12 cellular contexts compared by ENCODE assay signal in genomic region chr2:2328847-2329246, GRCh38. TPM values are rescaled to one million over a fixed set of nuclear protein-coding genes. Genes with fewer than 3 reads are reported as not detected.
DNase-seq lines count a peak whose midpoint lies in the region; FAIRE-seq and TF ChIP-seq lines count a peak whose summit lies in the region.
"Had no signal": no experiment of that assay in that cellular context is flagged by ENCODE, and none has a peak within 500 bp of the region (broad histone marks: within the 10 kb centered on the region; RNA-seq: fewer than 3 reads in every experiment).

No MANE protein-coding gene starts in this region.

- H3K4me2 ChIP-seq in MM.1S (ENCODE audit: low read depth, low read length): no peak overlapping the region

- FAIRE-seq in small intestine (lab: Jason Lieb, UNC): no peak

- no peak overlapping the region for H3K4me3 ChIP-seq in adipocyte (ENCODE audit: low read length)
- no peak overlapping the region for H3K4me3 ChIP-seq in small intestine (ENCODE audit: low read depth in 1 of 2, low read length in 2 of 2)
- no peak overlapping the region for H3K4me3 ChIP-seq in MM.1S (ENCODE audit: low read length)

- H3K27ac Mint-ChIP-seq in activated CD4-positive, alpha-beta T cell treated with anti-CD3 and anti-CD28 coated beads, Interleukin-2, amount 10 ng/mL, durations not matched to agents 24 days and 14 days: no peak overlapping the region
- no peak overlapping the region for H3K27ac Mint-ChIP-seq in activated CD4-positive, alpha-beta T cell treated with anti-CD3 and anti-CD28 coated beads, Interleukin-2, amount 10 ng/mL, durations not matched to agents 7 days and 5 days

- CTCF ChIA-PET in activated CD4-positive, alpha-beta T cell treated with anti-CD3 and anti-CD28 coated beads, Interleukin-2, amount 10 ng/mL, durations not matched to agents 7 days and 5 days (lab: Charles Lee): no interaction called here

- H3K36me3 Mint-ChIP-seq in activated CD4-positive, alpha-beta T cell treated with anti-CD3 and anti-CD28 coated beads, Interleukin-2, amount 10 ng/mL, durations not matched to agents 24 days and 14 days (ENCODE audit: low read depth): no peaks in the 10 kb centered on the region
- no peaks in the 10 kb centered on the region for H3K36me3 Mint-ChIP-seq in activated CD4-positive, alpha-beta T cell treated with anti-CD3 and anti-CD28 coated beads, Interleukin-2, amount 10 ng/mL, durations not matched to agents 7 days and 5 days (ENCODE audit: low read depth)

- POLR2A ChIA-PET in activated CD4-positive, alpha-beta T cell treated with anti-CD3 and anti-CD28 coated beads, Interleukin-2, amount 10 ng/mL, durations not matched to agents 7 days and 5 days (lab: Charles Lee): no interaction called here

- intact Hi-C loops in activated CD4-positive, alpha-beta T cell treated with anti-CD3 and anti-CD28 coated beads, Interleukin-2, amount 10 ng/mL, durations not matched to agents 24 days and 14 days (cut with micrococcal nuclease): no loop called here

- H3K9me2 ChIP-seq in MM.1S (replicated peaks; ENCODE audit: insufficient read depth, low read length): no peaks in the 10 kb centered on the region

- no peaks in the 10 kb centered on the region for H3F3A ChIP-seq in MM.1S (ENCODE audit: insufficient read depth, low read length)

- no peaks in the 10 kb centered on the region for H3K79me2 ChIP-seq in MM.1S (ENCODE audit: low read length)

- H3K9me3 ChIP-seq in adipocyte (ENCODE audit: control insufficient read depth, low read length) (no peaks in the 10 kb centered on the region), small intestine (ENCODE audit: control insufficient read depth, low read depth) (no peaks in the 10 kb centered on the region), MM.1S (replicated peaks; ENCODE audit: insufficient read depth, low read length) (no peaks in the 10 kb centered on the region)

- H3K9me3 Mint-ChIP-seq in activated CD4-positive, alpha-beta T cell treated with anti-CD3 and anti-CD28 coated beads, Interleukin-2, amount 10 ng/mL, durations not matched to agents 24 days and 14 days: no peaks in the 10 kb centered on the region
- no peaks in the 10 kb centered on the region for H3K9me3 Mint-ChIP-seq in activated CD4-positive, alpha-beta T cell treated with anti-CD3 and anti-CD28 coated beads, Interleukin-2, amount 10 ng/mL, durations not matched to agents 7 days and 5 days

- H3K4me1 ChIP-seq in adipocyte (ENCODE audit: control insufficient read depth, insufficient read depth, low read length): no peaks in the 10 kb centered on the region
- no peaks in the 10 kb centered on the region for H3K4me1 ChIP-seq in small intestine (ENCODE audit: control insufficient read depth in 2 of 2, insufficient read depth in 1 of 2, low read depth in 1 of 2, low read length in 1 of 2)
- no peaks in the 10 kb centered on the region for H3K4me1 ChIP-seq in MM.1S (ENCODE audit: low read length)

- H3K36me3 ChIP-seq in adipocyte (ENCODE audit: control insufficient read depth, insufficient read depth, low read length, severe bottlenecking) (no peaks in the 10 kb centered on the region), small intestine (ENCODE audit: control insufficient read depth in 2 of 2, insufficient read depth in 2 of 2, low read length in 2 of 2) (no peaks in the 10 kb centered on the region), MM.1S (replicated peaks; ENCODE audit: insufficient read depth, low read length) (no peaks in the 10 kb centered on the region)

- DNase-seq in activated CD4-positive, alpha-beta T cell treated with anti-CD3 and anti-CD28 coated beads, Interleukin-2, amount 10 ng/mL, durations not matched to agents 24 days and 14 days: peak; percentile 61
- no peak for DNase-seq in activated CD4-positive, alpha-beta T cell treated with anti-CD3 and anti-CD28 coated beads, Interleukin-2, amount 10 ng/mL, durations not matched to agents 7 days and 5 days
- DNase-seq in NCI-H2107 (lab: John Stamatoyannopoulos, UW) (peak; percentile 59), adipocyte (ENCODE audit: low read depth) (peak; percentile 6), small intestine (peak; percentile 3), MM.1S (no peak), globus pallidus (ENCODE audit: low spot score) (no peak)
- DNase-seq in stimulated activated naive CD4-positive, alpha-beta T cell (lab: John Stamatoyannopoulos, UW): no peak
- DNase-seq: amniotic stem cell, foreskin melanocyte, T-helper 1 cell had no signal

- no peak overlapping the region for H3K9ac ChIP-seq in adipocyte (ENCODE audit: low read length)
- H3K9ac ChIP-seq in MM.1S (ENCODE audit: low read length): no peak overlapping the region

- H3K27ac ChIP-seq in small intestine (ENCODE audit: low read depth in 1 of 2, low read length in 1 of 2) (no peak overlapping the region), MM.1S (ENCODE audit: low read length) (no peak overlapping the region)

- no peak overlapping the region for H2AFZ ChIP-seq in MM.1S (ENCODE audit: low read length)

- no peaks in the 10 kb centered on the region for H3K4me1 Mint-ChIP-seq in activated CD4-positive, alpha-beta T cell treated with anti-CD3 and anti-CD28 coated beads, Interleukin-2, amount 10 ng/mL, durations not matched to agents 24 days and 14 days
- H3K4me1 Mint-ChIP-seq in activated CD4-positive, alpha-beta T cell treated with anti-CD3 and anti-CD28 coated beads, Interleukin-2, amount 10 ng/mL, durations not matched to agents 7 days and 5 days: no peaks in the 10 kb centered on the region

- no peaks in the 10 kb centered on the region for H4K20me1 ChIP-seq in MM.1S (ENCODE audit: insufficient read depth, low read length)

- TF ChIP-seq CTCF in MM.1S (IDR thresholded peaks at IDR 0.05; ENCODE audit: low read length): no peak

- 0 to 23% (median 7%) methylated on average over 2 of the region's 2 CpGs for WGBS in small intestine, 3 donors

- H3K4me3 Mint-ChIP-seq in activated CD4-positive, alpha-beta T cell treated with anti-CD3 and anti-CD28 coated beads, Interleukin-2, amount 10 ng/mL, durations not matched to agents 24 days and 14 days: no peak overlapping the region
- H3K4me3 Mint-ChIP-seq in activated CD4-positive, alpha-beta T cell treated with anti-CD3 and anti-CD28 coated beads, Interleukin-2, amount 10 ng/mL, durations not matched to agents 7 days and 5 days: no peak overlapping the region

- H3K27me3 ChIP-seq in adipocyte (replicated peaks; ENCODE audit: control insufficient read depth, insufficient read depth, low read length): no peaks in the 10 kb centered on the region
- no peaks in the 10 kb centered on the region for H3K27me3 ChIP-seq in small intestine (ENCODE audit: control insufficient read depth in 2 of 2, insufficient read depth in 2 of 2, low read length in 2 of 2)
- H3K27me3 ChIP-seq in MM.1S (replicated peaks; ENCODE audit: insufficient read depth, low read length): no peaks in the 10 kb centered on the region

- H3K27me3 Mint-ChIP-seq in activated CD4-positive, alpha-beta T cell treated with anti-CD3 and anti-CD28 coated beads, Interleukin-2, amount 10 ng/mL, durations not matched to agents 24 days and 14 days: no peaks in the 10 kb centered on the region
- H3K27me3 Mint-ChIP-seq in activated CD4-positive, alpha-beta T cell treated with anti-CD3 and anti-CD28 coated beads, Interleukin-2, amount 10 ng/mL, durations not matched to agents 7 days and 5 days: no peaks in the 10 kb centered on the region

RNA-seq across cellular contexts. Expression of gene MYT1L, which starts 2.2 kb away (rescaled TPM):
- 0.09 TPM in 1 of 2 replicates, not detected in the other for total RNA-seq in activated CD4-positive, alpha-beta T cell treated with anti-CD3 and anti-CD28 coated beads, Interleukin-2, amount 10 ng/mL, durations not matched to agents 24 days and 14 days
- not detected for total RNA-seq in activated CD4-positive, alpha-beta T cell treated with anti-CD3 and anti-CD28 coated beads, Interleukin-2, amount 10 ng/mL, durations not matched to agents 7 days and 5 days
- under 1 TPM in 2 of 3 donors, not detected in 1; 0.76 to 0.81 TPM for polyA plus RNA-seq in small intestine
- polyA plus RNA-seq: BJ had no signal

Comparison
In these comparisons a context has a peak if more than half of its experiments do, and no peak if none do; other contexts are left out.
1. DNase-seq: peak in activated CD4-positive, alpha-beta T cell treated with anti-CD3 and anti-CD28 coated beads, Interleukin-2, amount 10 ng/mL, durations not matched to agents 24 days and 14 days (single experiment), NCI-H2107 (single experiment), adipocyte (single experiment) and small intestine (single experiment); none in activated CD4-positive, alpha-beta T cell treated with anti-CD3 and anti-CD28 coated beads, Interleukin-2, amount 10 ng/mL, durations not matched to agents 7 days and 5 days (single experiment), MM.1S (single experiment), globus pallidus (single experiment) and stimulated activated naive CD4-positive, alpha-beta T cell (0 of 6).